ENCODE assay signal across 8 cellular contexts in the genomic region with DNA sequence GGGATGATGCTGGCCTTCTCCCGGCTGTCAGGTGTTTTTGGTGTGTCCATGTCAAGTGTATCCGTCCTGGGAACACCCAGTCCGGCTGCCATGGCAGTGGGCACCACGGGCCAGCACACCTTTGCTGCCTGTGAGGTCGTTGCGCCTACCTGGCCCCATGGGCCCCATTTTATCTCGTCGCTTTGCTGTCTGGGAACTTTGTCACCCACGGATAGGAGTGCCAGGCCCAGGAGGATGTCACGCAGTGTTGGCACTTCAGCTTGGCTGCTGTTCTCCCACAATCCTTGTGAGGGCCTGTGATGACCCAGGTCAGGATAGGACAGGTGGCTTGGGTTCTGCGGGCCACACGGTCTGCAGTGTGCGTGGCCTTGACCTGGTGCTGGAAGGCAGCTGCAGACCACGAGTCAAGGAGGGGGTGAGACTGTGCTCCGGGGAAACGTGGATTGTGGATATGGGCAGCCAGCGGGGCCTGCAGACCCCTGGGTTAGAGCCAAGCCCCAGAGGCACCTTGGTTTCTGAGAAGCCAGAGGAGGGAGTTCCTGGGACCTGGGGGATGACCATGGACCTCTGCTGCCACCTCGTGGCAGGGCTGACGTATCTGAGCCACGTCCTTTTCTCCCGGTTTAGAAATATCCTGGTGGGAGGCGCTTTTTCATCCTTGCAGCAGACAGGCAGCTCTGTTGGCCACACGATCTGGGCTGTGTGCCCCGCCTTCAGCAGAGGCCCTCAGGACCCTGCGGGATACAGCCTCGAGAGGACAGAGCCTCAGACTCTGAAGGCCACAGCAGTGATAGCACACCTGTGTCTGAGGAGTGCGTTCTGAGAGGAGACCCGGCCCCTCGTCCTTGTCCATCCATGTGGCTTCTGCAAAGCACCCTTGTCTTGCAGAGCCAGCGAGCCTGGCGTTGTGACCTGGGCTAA.
DNase-seq lines count a peak whose midpoint lies in the region; ATAC-seq and TF ChIP-seq lines count a peak whose summit lies in the region.

No MANE protein-coding gene starts in this region.

- no peak overlapping the region for H3K4me3 ChIP-seq in aorta (ENCODE audit: low read length in 2 of 2)

- H3K36me3 Mint-ChIP-seq in activated naive CD8-positive, alpha-beta T cell treated with anti-CD3 and anti-CD28 coated beads, Interleukin-2, amount 10 ng/mL, durations not matched to agents 7 days and 5 days: no peaks in the 10 kb centered on the region

- DNase-seq in GM10248 (ENCODE audit: extremely low spot score): peak; percentile 89
- peak; percentile 26 for DNase-seq in NCI-H146 treated with DMSO at 0.1 percent for 48 hours (lab: John Stamatoyannopoulos, UW; ENCODE audit: unreplicated experiment)
- peak; percentile 89 for DNase-seq in SW480 (ENCODE audit: low spot score)
- DNase-seq in activated naive CD8-positive, alpha-beta T cell treated with anti-CD3 and anti-CD28 coated beads, Interleukin-2, amount 10 ng/mL, durations not matched to agents 7 days and 5 days: peak; percentile 84
- DNase-seq in cardiac septum (ENCODE audit: low spot score): peak; percentile 86
- DNase-seq in pulmonary artery endothelial cell (ENCODE audit: low read depth, low spot score): peak; percentile 19
- DNase-seq in aorta: peak; percentile 83 to 90

- intact Hi-C loops in cardiac septum (cut with DNase I) (loop anchor here (1.0 to 5.0 kb wide), 3 partner anchors 102 to 528 kb away; no protein-coding TSS in a partner anchor), aorta (cut with DNase I) (loop anchor here (1.0 to 5.0 kb wide), 2 partner anchors 263 to 264 kb away; no protein-coding TSS in a partner anchor)

- H3K4me3 Mint-ChIP-seq in activated naive CD8-positive, alpha-beta T cell treated with anti-CD3 and anti-CD28 coated beads, Interleukin-2, amount 10 ng/mL, durations not matched to agents 7 days and 5 days: no peak overlapping the region

- no peaks in the 10 kb centered on the region for H3K36me3 ChIP-seq in aorta (ENCODE audit: control insufficient read depth in 1 of 2, insufficient read depth in 2 of 2, low read length in 1 of 2)

- POLR2A ChIA-PET in GM10248 (lab: Yijun Ruan, JAX): no interaction called here
- POLR2A ChIA-PET in activated naive CD8-positive, alpha-beta T cell treated with anti-CD3 and anti-CD28 coated beads, Interleukin-2, amount 10 ng/mL, durations not matched to agents 7 days and 5 days (lab: Charles Lee): interaction anchor here (2.7 kb wide), 1 partner anchor 264 kb away, joined by 8 read pairs; no protein-coding TSS in a partner anchor

- peak; percentile 85 for TF ChIP-seq CTCF in GM10248 (IDR thresholded peaks at IDR 0.05; ENCODE audit: control extremely low read depth, extremely low read depth, low read depth, missing control alignments)

- no peak overlapping the region for H3K27ac Mint-ChIP-seq in activated naive CD8-positive, alpha-beta T cell treated with anti-CD3 and anti-CD28 coated beads, Interleukin-2, amount 10 ng/mL, durations not matched to agents 7 days and 5 days

- no peak overlapping the region for H3K27ac ChIP-seq in aorta (ENCODE audit: low read depth in 1 of 2, low read length in 2 of 2)

- peak; percentile 71 for ATAC-seq in activated naive CD8-positive, alpha-beta T cell treated with anti-CD3 and anti-CD28 coated beads, Interleukin-2, amount 10 ng/mL, durations not matched to agents 7 days and 5 days (ENCODE audit: low read depth)
- peak; percentile 75 for ATAC-seq in aorta (ENCODE audit: low FRiP score)
- ATAC-seq in HG03457 (IDR thresholded peaks at IDR 0.05; ENCODE audit: unreplicated experiment): no peak

- CTCF ChIA-PET in GM10248 (lab: Yijun Ruan, JAX): interaction anchor here (0.8 to 7.1 kb wide), 11 partner anchors 9 to 681 kb away, joined by 3 to 71 read pairs (median 4); no protein-coding TSS in a partner anchor

- no peaks in the 10 kb centered on the region for H3K9me3 Mint-ChIP-seq in activated naive CD8-positive, alpha-beta T cell treated with anti-CD3 and anti-CD28 coated beads, Interleukin-2, amount 10 ng/mL, durations not matched to agents 7 days and 5 days

- H3K4me1 ChIP-seq in aorta (ENCODE audit: control insufficient read depth in 1 of 2, insufficient read depth in 2 of 2, low read length in 2 of 2): no peaks in the 10 kb centered on the region

- H3K27me3 Mint-ChIP-seq in activated naive CD8-positive, alpha-beta T cell treated with anti-CD3 and anti-CD28 coated beads, Interleukin-2, amount 10 ng/mL, durations not matched to agents 7 days and 5 days: peaks cover 6% of the 10 kb centered on the region

- no peaks in the 10 kb centered on the region for H3K27me3 ChIP-seq in aorta (ENCODE audit: control insufficient read depth in 1 of 2, insufficient read depth in 2 of 2, low read length in 1 of 2)

- H3K4me1 Mint-ChIP-seq in activated naive CD8-positive, alpha-beta T cell treated with anti-CD3 and anti-CD28 coated beads, Interleukin-2, amount 10 ng/mL, durations not matched to agents 7 days and 5 days: peaks cover 18% of the 10 kb centered on the region

- no peaks in the 10 kb centered on the region for H3K9me3 ChIP-seq in aorta (ENCODE audit: control insufficient read depth, low read length)

- WGBS in aorta, 2 donors: 40 to 43% methylated on average over 30 to 31 of the region's 31 CpGs

Comparison
In these comparisons a context has a peak if more than half of its experiments do, and no peak if none do; other contexts are left out.
1. DNase-seq: peak in every context shown above with its lines; median percentile 89 in GM10248; 89 in SW480; 86 in aorta; 86 in cardiac septum; 84 in activated naive CD8-positive, alpha-beta T cell treated with anti-CD3 and anti-CD28 coated beads, Interleukin-2, amount 10 ng/mL, durations not matched to agents 7 days and 5 days; 26 in NCI-H146 treated with DMSO at 0.1 percent for 48 hours; 19 in pulmonary artery endothelial cell.